ENCODE assay signal across 1 cellular context in genomic region chr6:106527111-106527510, GRCh38.
TF ChIP-seq lines count a peak whose summit lies in the region.

No MANE protein-coding gene starts in this region.

TF ChIP-seq in IMR-90, 13 proteins besides CTCF, POLR2A, EP300 and RAD21 (continued from another document):
- TF ChIP-seq USF2 (IDR thresholded peaks at IDR 0.05; ENCODE audit: low read depth, low read length) (no peak), CEBPB (IDR thresholded peaks at IDR 0.05; ENCODE audit: low read depth, low read length) (no peak), MXI1 (IDR thresholded peaks at IDR 0.05; ENCODE audit: borderline replicate concordance, low read depth, low read length) (no peak), FOS (IDR thresholded peaks at IDR 0.05; ENCODE audit: low read depth, low read length) (no peak)
TF ChIP-seq in IMR-90: peak in this region for 0.
